8 cellular contexts compared by ENCODE assay signal in the genomic region with DNA sequence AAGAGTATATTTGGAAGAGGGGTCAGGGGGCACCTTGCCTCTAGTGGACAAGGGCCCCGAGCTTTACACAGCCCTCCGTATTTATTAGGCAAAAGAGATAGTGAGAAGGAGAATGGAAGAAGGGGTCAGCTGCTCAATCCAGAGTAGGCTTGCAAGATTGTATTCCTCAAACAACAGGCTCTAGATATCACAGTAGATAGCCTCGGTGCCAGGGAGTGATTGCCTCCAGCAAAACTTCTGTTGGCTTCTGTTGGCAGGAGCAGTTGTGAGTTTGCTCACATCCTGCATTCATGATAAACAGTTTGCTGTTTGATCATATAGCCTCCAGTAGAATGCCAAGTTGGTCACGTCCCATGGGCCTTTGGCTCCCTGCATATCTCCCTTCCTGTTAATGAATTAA. TPM values are rescaled to one million over a fixed set of nuclear protein-coding genes. Genes with fewer than 3 reads are reported as not detected.
DNase-seq lines count a peak whose midpoint lies in the region; TF ChIP-seq lines count a peak whose summit lies in the region.
"Not testable (repeated sequence)": the region's sequence is repeated elsewhere in the genome, so short reads cannot be mapped to it uniquely, and the experiment has no call there.
"Had no signal": no experiment of that assay in that cellular context is flagged by ENCODE, and none has a peak within 500 bp of the region (broad histone marks: within the 10 kb centered on the region; RNA-seq: fewer than 3 reads in every experiment).

No MANE protein-coding gene starts in this region.

- TF ChIP-seq CTCF in DOHH2 (IDR thresholded peaks at IDR 0.05; ENCODE audit: low read depth, low read length, poor library complexity, severe bottlenecking); OCI-LY7 (conservative IDR thresholded peaks at IDR 0.05; ENCODE audit: low read length); SK-N-SH (IDR thresholded peaks at IDR 0.05); nephron progenitor cell (IDR thresholded peaks at IDR 0.05): not testable (repeated sequence)

- H3K36me3 ChIP-seq in BLaER1 treated with 17β-estradiol and CSF1 and Interleukin-3, amounts not matched to agents 10 nM and 100 nM; DOHH2 (ENCODE audit: control insufficient read depth, low read length); Karpas-422 (ENCODE audit: insufficient read depth, low read length); OCI-LY7 (ENCODE audit: insufficient read depth, low read length); SK-N-SH (replicated peaks in 1 of 2; ENCODE audit: control insufficient read depth in 1 of 2, insufficient read depth in 2 of 2, low read length in 1 of 2): not testable (repeated sequence)

- POLR2A ChIA-PET in OCI-LY7 (lab: Charles Lee) = interaction anchor here (0.7 to 2.5 kb wide), 11 partner anchors 12 to 318 kb away, joined by 3 to 7 read pairs (median 3); no protein-coding TSS in a partner anchor
- POLR2A ChIA-PET in SK-N-SH (lab: Yijun Ruan, JAX) = interaction anchor here (0.6 to 1.0 kb wide), 2 partner anchors 86 to 840 kb away, joined by 3 read pairs; a partner anchor contains a TSS

- peaks cover 0 to 16% (median 7%) of the 10 kb centered on the region in 10 experiments; a peak in 9 of 20 replicates for H3K4me1 ChIP-seq in BLaER1 treated with 17β-estradiol and CSF1 and Interleukin-3, amounts not matched to agents 10 nM and 100 nM
- H3K4me1 ChIP-seq in DOHH2 (ENCODE audit: control insufficient read depth, low read length) (peaks cover 69% of the 10 kb centered on the region), Karpas-422 (ENCODE audit: low read length) (peaks cover 36% of the 10 kb centered on the region), OCI-LY7 (ENCODE audit: insufficient read depth, low read length, poor library complexity, severe bottlenecking) (peaks cover 72% of the 10 kb centered on the region), SK-N-SH (ENCODE audit: control insufficient read depth in 1 of 2, insufficient read depth in 2 of 2, low read depth in 1 of 2, low read length in 1 of 2) (peaks cover 0 to 31% of the 10 kb centered on the region in 2 experiments; a peak in 2 of 4 replicates)

- not testable (repeated sequence) for BruUV-seq in OCI-LY7 (replicated peaks; lab: Mats Ljungman, UMichigan)

- not testable (repeated sequence) for H3F3A ChIP-seq in DOHH2 (ENCODE audit: control insufficient read depth, insufficient read depth); SK-N-SH (replicated peaks; ENCODE audit: insufficient read depth)

- not testable (repeated sequence) for TF ChIP-seq RAD21 in SK-N-SH (IDR thresholded peaks at IDR 0.05; ENCODE audit: low read length)

- TF ChIP-seq EP300 in SK-N-SH (IDR thresholded peaks at IDR 0.05; ENCODE audit: borderline replicate concordance in 1 of 2, low read depth in 1 of 2, low read length in 1 of 2) = peak in 1 of 2 experiments; percentile 66; a peak in 2 of 4 replicates

- WGBS in SK-N-SH (ENCODE audit: low lambda C conversion rate) = 19% methylated on average over 4 of the region's 4 CpGs

- H3K4me2 ChIP-seq in BLaER1 treated with 17β-estradiol and CSF1 and Interleukin-3, amounts not matched to agents 10 nM and 100 nM = peak overlapping the region in 6 of 11 experiments; percentile 4 to 45 (median 39); a peak in 10 of 22 replicates
- peak overlapping the region; percentile 44 for H3K4me2 ChIP-seq in DOHH2 (ENCODE audit: low read length)
- H3K4me2 ChIP-seq in Karpas-422 (ENCODE audit: low read depth, low read length, poor library complexity, severe bottlenecking) = peak overlapping the region; percentile 2
- H3K4me2 ChIP-seq in OCI-LY7 (ENCODE audit: low read length) = peak overlapping the region; percentile 39
- H3K4me2 ChIP-seq in SK-N-SH = not testable (repeated sequence)

- H3K4me3 Mint-ChIP-seq in nephron progenitor cell = not testable (repeated sequence)

- H3K27ac ChIP-seq in BLaER1 treated with 17β-estradiol and CSF1 and Interleukin-3, amounts not matched to agents 10 nM and 100 nM; DOHH2 (ENCODE audit: low read depth, low read length); Karpas-422 (ENCODE audit: low read length): not testable (repeated sequence)
- H3K27ac ChIP-seq in OCI-LY7 (ENCODE audit: low read depth, low read length, poor library complexity, severe bottlenecking) (peak overlapping the region; percentile 58), SK-N-SH (ENCODE audit: low read depth in 2 of 2, low read length in 1 of 2) (peak overlapping the region in 1 of 2 experiments; percentile 67; a peak in 2 of 4 replicates)

- CTCF ChIA-PET in OCI-LY7 (lab: Charles Lee; ENCODE audit: unreplicated experiment) = not testable (repeated sequence)
- CTCF ChIA-PET in SK-N-SH (lab: Yijun Ruan, JAX) = interaction anchor here (0.8 kb wide), 1 partner anchor 307 kb away, joined by 3 read pairs; no protein-coding TSS in a partner anchor

- H3K9ac ChIP-seq in BLaER1 treated with 17β-estradiol and CSF1 and Interleukin-3, amounts not matched to agents 10 nM and 100 nM; Karpas-422 (ENCODE audit: low read length); SK-N-SH: not testable (repeated sequence)

- peaks cover 41% of the 10 kb centered on the region for H3K4me1 Mint-ChIP-seq in nephron progenitor cell

- H3K79me2 ChIP-seq in DOHH2 (ENCODE audit: control insufficient read depth, low read length); Karpas-422 (ENCODE audit: low read length); OCI-LY7 (ENCODE audit: insufficient read depth, low read depth, low read length); SK-N-SH (ENCODE audit: insufficient read depth): not testable (repeated sequence)

- not testable (repeated sequence) for H3K27me3 Mint-ChIP-seq in nephron progenitor cell (ENCODE audit: low read depth, poor library complexity)

- H2AFZ ChIP-seq in Karpas-422 (ENCODE audit: low read length); SK-N-SH (ENCODE audit: low read depth): not testable (repeated sequence)
- H2AFZ ChIP-seq in OCI-LY7 (ENCODE audit: low read length) = peak overlapping the region; percentile 34; the same call in 1 of the 2 replicates

- H3K36me3 Mint-ChIP-seq in nephron progenitor cell (ENCODE audit: low read depth) = peaks cover 21% of the 10 kb centered on the region

- H3K9me3 Mint-ChIP-seq in nephron progenitor cell = peaks cover 41% of the 10 kb centered on the region

- H3K27ac Mint-ChIP-seq in nephron progenitor cell = peak overlapping the region; percentile 16

- H3K9me2 ChIP-seq in DOHH2 (replicated peaks; ENCODE audit: control insufficient read depth, low read length); Karpas-422 (replicated peaks; ENCODE audit: insufficient read depth, low read length); OCI-LY7 (ENCODE audit: insufficient read depth, low read length); SK-N-SH: not testable (repeated sequence)

- intact Hi-C loops in OCI-LY7 (cut with micrococcal nuclease; ENCODE audit: unreplicated experiment) = loop anchor here (1.0 to 5.0 kb wide), 2 partner anchors 75 to 156 kb away; no protein-coding TSS in a partner anchor

- H4K20me1 ChIP-seq in BLaER1 treated with 17β-estradiol and CSF1 and Interleukin-3, amounts not matched to agents 10 nM and 100 nM; DOHH2 (ENCODE audit: control insufficient read depth, insufficient read depth, low read depth, low read length); Karpas-422 (ENCODE audit: insufficient read depth, low read depth, low read length); OCI-LY7 (ENCODE audit: insufficient read depth, low read length); SK-N-SH (ENCODE audit: insufficient read depth): not testable (repeated sequence)

- H3K27me3 ChIP-seq in BLaER1 treated with 17β-estradiol and CSF1 and Interleukin-3, amounts not matched to agents 10 nM and 100 nM; DOHH2 (ENCODE audit: control insufficient read depth, low read length); Karpas-422 (ENCODE audit: low read length); SK-N-SH (ENCODE audit: insufficient read depth): not testable (repeated sequence)

- H3K4me3 ChIP-seq in BLaER1 treated with 17β-estradiol and CSF1 and Interleukin-3, amounts not matched to agents 10 nM and 100 nM; Karpas-422 (ENCODE audit: low read length); OCI-LY7 (ENCODE audit: low read depth, low read length, poor library complexity, severe bottlenecking); SK-N-SH (ENCODE audit: low read depth in 2 of 2, low read length in 1 of 2): not testable (repeated sequence)
- H3K4me3 ChIP-seq in DOHH2 (ENCODE audit: low read length) = 0 out of 2 replicates have a peak overlapping the region, but pooled peaks have one; percentile 24

- H3K9me3 ChIP-seq in BLaER1 treated with 17β-estradiol and CSF1 and Interleukin-3, amounts not matched to agents 10 nM and 100 nM (replicated peaks in 1 of 11) = peaks cover 18 to 51% (median 36%) of the 10 kb centered on the region in 11 experiments
- H3K9me3 ChIP-seq in DOHH2 (ENCODE audit: control insufficient read depth, insufficient read depth, low read length) = peaks cover 14% of the 10 kb centered on the region
- H3K9me3 ChIP-seq in Karpas-422 (ENCODE audit: low read length); SK-N-SH: not testable (repeated sequence)
- peaks cover 41% of the 10 kb centered on the region for H3K9me3 ChIP-seq in OCI-LY7 (ENCODE audit: low read length)

- not testable (repeated sequence) for DNase-seq in Karpas-422, SK-N-SH, nephron progenitor cell
- DNase-seq in OCI-LY7 (ENCODE audit: low spot score) = peak; percentile 30

TF ChIP-seq in SK-N-SH, 30 proteins besides CTCF, POLR2A, EP300 and RAD21:
- TF ChIP-seq RCOR1 (IDR thresholded peaks at IDR 0.05; ENCODE audit: low read length) (peak; percentile 48; the same call in 1 of the 2 replicates), GATA2 (CRISPR knock-in tag; IDR thresholded peaks at IDR 0.05) (peak; percentile 77), FOXJ3 (CRISPR knock-in tag; IDR thresholded peaks at IDR 0.05) (peak; percentile 41; the same call in 1 of the 2 replicates)

RNA-seq across cellular contexts. Expression of a gene that starts 46.1 kb away (rescaled TPM):
- total RNA-seq in Karpas-422 (2014; rRNA removed; shearing (Covaris generic); ENCODE audit: low replicate concordance) = 0.97 and 2.1 TPM in 2 replicates
- 367 and 432 TPM in 2 replicates for total RNA-seq in OCI-LY7 (2014; rRNA removed; shearing (Covaris generic))
- 243 and 289 TPM in 2 replicates for total RNA-seq in OCI-LY7 (2022)
- polyA plus RNA-seq in SK-N-SH (2012; rRNA removed) = 0.48 and 1.3 TPM in 2 replicates
- 0.90 and 1.8 TPM in 2 replicates for polyA plus RNA-seq in SK-N-SH (2012; cell fraction: cytosol; rRNA removed)
- 0.31 and 0.35 TPM in 2 replicates for polyA plus RNA-seq in SK-N-SH (2012; cell fraction: nucleus; rRNA removed)
- total RNA-seq: G401 had no signal
- polyA plus RNA-seq: AG04450 had no signal

Comparison
In these comparisons a context has a peak if more than half of its experiments do, and no peak if none do; other contexts are left out.
1. RNA of a gene that starts 46.1 kb away (total RNA-seq): 243 to 432 TPM in OCI-LY7; 0.97 to 2.1 TPM in Karpas-422; every median in the first group is over 10 times any median in the second.